ENCODE assay signal across 34 cellular contexts in genomic region chr3:163556804-163557203, GRCh38.
"Had no signal": no experiment of that assay in that cellular context is flagged by ENCODE, and none has a peak within 500 bp of the region (broad histone marks: within the 10 kb centered on the region; RNA-seq: fewer than 3 reads in every experiment).

No MANE protein-coding gene starts in this region.

- H3K4me1 Mint-ChIP-seq: activated B cell treated with CpG ODN at 0.5 μM for 24 hours; activated CD4-positive, alpha-beta T cell treated with anti-CD3 and anti-CD28 coated beads, Interleukin-2, amount 10 ng/mL, durations not matched to agents 24 days and 14 days; activated naive CD8-positive, alpha-beta T cell treated with anti-CD3 and anti-CD28 coated beads for 36 hours; activated T-helper 17 cell treated with anti-CD3 and anti-CD28 coated beads, Interleukin-2, amount 50 U/mL, for 72 hours had no signal

- H3K4me3 Mint-ChIP-seq: activated B cell treated with CpG ODN at 0.5 μM for 24 hours; activated CD4-positive, alpha-beta memory T cell treated with anti-CD3 and anti-CD28 coated beads for 36 hours; activated CD4-positive, alpha-beta T cell treated with anti-CD3 and anti-CD28 coated beads, Interleukin-2, amount 10 ng/mL, durations not matched to agents 24 days and 14 days; activated CD8-positive, alpha-beta T cell treated with anti-CD3 and anti-CD28 coated beads for 36 hours; activated naive CD4-positive, alpha-beta T cell treated with anti-CD3 and anti-CD28 coated beads for 36 hours; activated naive CD8-positive, alpha-beta T cell treated with anti-CD3 and anti-CD28 coated beads for 36 hours; activated T-cell treated with anti-CD3 and anti-CD28 coated beads, Interleukin-2, amount 50 U/mL, for 4 hours; activated T-cell treated with anti-CD3 and anti-CD28 coated beads, Interleukin-2, amount 50 U/mL, for 72 hours; activated T-helper 1 cell treated with anti-CD3 and anti-CD28 coated beads, Interleukin-12 subunit alpha, Interleukin-12 subunit beta, Interleukin-2, Interleukin-4 antibody, amounts not matched to agents 30 ng/mL and 10 ng/mL and 1 ng/mL, durations not matched to agents 14 hours and 24 hours and 36 hours; activated T-helper 17 cell treated with anti-CD3 and anti-CD28 coated beads, Interleukin-2, amount 50 U/mL, for 72 hours; T-helper 1 cell treated with Interleukin-12 subunit alpha and Interleukin-12 subunit beta and Interleukin-4 antibody, amounts not matched to agents 30 μg/mL and 1 μg/mL, for 36 hours; T-helper 2 cell treated with Interferon-gamma antibody and Interleukin-4, amounts not matched to agents 5 μg/mL and 100 μg/mL, for 36 hours had no signal

- ATAC-seq: activated CD8-positive, alpha-beta T cell treated with anti-CD3 and anti-CD28 coated beads for 36 hours; activated naive CD4-positive, alpha-beta T cell treated with anti-CD3 and anti-CD28 coated beads, Interleukin-2, amount 50 U/mL, for 72 hours; activated T-cell treated with anti-CD3 and anti-CD28 coated beads, Interleukin-2, amount 50 U/mL, for 4 hours; activated T-cell treated with anti-CD3 and anti-CD28 coated beads, Interleukin-2, amount 50 U/mL, for 72 hours; activated T-helper 17 cell treated with anti-CD3 and anti-CD28 coated beads, Interleukin-2, amount 50 U/mL, for 72 hours; body of pancreas had no signal

- H3K36me3 Mint-ChIP-seq: activated CD4-positive, alpha-beta memory T cell treated with anti-CD3 and anti-CD28 coated beads for 36 hours; activated naive CD4-positive, alpha-beta T cell treated with anti-CD3 and anti-CD28 coated beads, Interleukin-2, amount 50 U/mL, for 72 hours; activated naive CD8-positive, alpha-beta T cell treated with anti-CD3 and anti-CD28 coated beads for 36 hours had no signal

- H3K27me3 Mint-ChIP-seq: activated B cell treated with CpG ODN at 0.5 μM for 24 hours; activated CD4-positive, alpha-beta memory T cell treated with anti-CD3 and anti-CD28 coated beads for 36 hours; activated CD4-positive, alpha-beta T cell treated with anti-CD3 and anti-CD28 coated beads, Interleukin-2, amount 10 ng/mL, durations not matched to agents 24 days and 14 days; activated CD8-positive, alpha-beta T cell treated with anti-CD3 and anti-CD28 coated beads for 36 hours; activated naive CD8-positive, alpha-beta T cell treated with anti-CD3 and anti-CD28 coated beads for 36 hours; activated T-helper 17 cell treated with anti-CD3 and anti-CD28 coated beads, Interleukin-2, amount 50 U/mL, for 72 hours had no signal

- H3K27ac Mint-ChIP-seq: activated B cell treated with CpG ODN at 0.5 μM for 24 hours; activated CD4-positive, alpha-beta memory T cell treated with anti-CD3 and anti-CD28 coated beads for 36 hours; activated CD4-positive, alpha-beta T cell treated with anti-CD3 and anti-CD28 coated beads, Interleukin-2, amount 10 ng/mL, durations not matched to agents 24 days and 14 days; activated CD8-positive, alpha-beta T cell treated with anti-CD3 and anti-CD28 coated beads for 36 hours; activated naive CD4-positive, alpha-beta T cell treated with anti-CD3 and anti-CD28 coated beads for 36 hours; activated naive CD4-positive, alpha-beta T cell treated with anti-CD3 and anti-CD28 coated beads, Interleukin-2, amount 50 U/mL, for 72 hours; activated naive CD8-positive, alpha-beta T cell treated with anti-CD3 and anti-CD28 coated beads for 36 hours; activated T-cell treated with anti-CD3 and anti-CD28 coated beads, Interleukin-2, amount 50 U/mL, for 72 hours; activated T-helper 1 cell treated with anti-CD3 and anti-CD28 coated beads, Interleukin-12 subunit alpha, Interleukin-12 subunit beta, Interleukin-2, Interleukin-4 antibody, amounts not matched to agents 30 ng/mL and 10 ng/mL and 1 ng/mL, durations not matched to agents 14 hours and 24 hours and 36 hours; activated T-helper 17 cell treated with anti-CD3 and anti-CD28 coated beads, Interleukin-2, amount 50 U/mL, for 72 hours; T-helper 1 cell treated with Interleukin-12 subunit alpha and Interleukin-12 subunit beta and Interleukin-4 antibody, amounts not matched to agents 30 μg/mL and 1 μg/mL, for 36 hours; T-helper 2 cell treated with Interferon-gamma antibody and Interleukin-4, amounts not matched to agents 5 μg/mL and 100 μg/mL, for 36 hours had no signal

- DNase-seq: activated B cell treated with CpG ODN at 0.5 μM for 24 hours; activated CD4-positive, alpha-beta memory T cell treated with anti-CD3 and anti-CD28 coated beads for 36 hours; activated CD4-positive, alpha-beta T cell treated with anti-CD3 and anti-CD28 coated beads for 4 hours; activated CD4-positive, alpha-beta T cell treated with anti-CD3 and anti-CD28 coated beads, Interleukin-2, amount 10 ng/mL, durations not matched to agents 24 days and 14 days; activated CD4-positive, alpha-beta T cell treated with anti-CD3 and anti-CD28 coated beads, Interleukin-2, amount 50 U/mL, for 1 hour; activated CD4-positive, alpha-beta T cell treated with anti-CD3 and anti-CD28 coated beads, Interleukin-2, amount 50 U/mL, for 4 hours; activated CD4-positive, CD25-positive, alpha-beta regulatory T cell treated with anti-CD3 and anti-CD28 coated beads, Interleukin-2, amount 50 U/mL, for 72 hours; activated CD8-positive, alpha-beta memory T cell treated with anti-CD3 and anti-CD28 coated beads, Interleukin-2, amount 50 U/mL, for 4 hours; activated CD8-positive, alpha-beta T cell treated with anti-CD3 and anti-CD28 coated beads for 36 hours; activated effector memory CD4-positive, alpha-beta T cell treated with anti-CD3 and anti-CD28 coated beads, Interleukin-2, amount 50 U/mL, for 16 hours; activated gamma-delta T cell treated with Interleukin-2 at 50 U/mL for 16 hours; activated naive CD4-positive, alpha-beta T cell; activated naive CD4-positive, alpha-beta T cell treated with anti-CD3 and anti-CD28 coated beads for 36 hours; activated naive CD4-positive, alpha-beta T cell treated with anti-CD3 and anti-CD28 coated beads, Interleukin-2, amount 50 U/mL, for 16 hours; activated naive CD8-positive, alpha-beta T cell treated with anti-CD3 and anti-CD28 coated beads for 36 hours; activated T-cell treated with anti-CD3 and anti-CD28 coated beads for 4 hours; activated T-cell treated with anti-CD3 and anti-CD28 coated beads, Interleukin-2, amount 50 U/mL, for 1 hour; activated T-cell treated with anti-CD3 and anti-CD28 coated beads, Interleukin-2, amount 50 U/mL, for 4 hours; activated T-cell treated with anti-CD3 and anti-CD28 coated beads, Interleukin-2, amount 50 U/mL, for 72 hours; adrenal gland; amniotic stem cell; aorta; body of pancreas; brain microvascular endothelial cell; central memory CD4-positive, alpha-beta T cell; T-helper 2 cell; T-helper 9 cell had no signal

- H3K9me3 ChIP-seq: adrenal gland, body of pancreas, breast epithelium had no signal

- H3K4me1 ChIP-seq: adrenal gland, body of pancreas, breast epithelium had no signal

- H3K4me3 ChIP-seq: adrenal gland, body of pancreas, breast epithelium had no signal

- H3K27ac ChIP-seq: adrenal gland, body of pancreas, brain microvascular endothelial cell, breast epithelium, VCaP had no signal

- H3K9me3 Mint-ChIP-seq: activated CD4-positive, alpha-beta T cell treated with anti-CD3 and anti-CD28 coated beads, Interleukin-2, amount 10 ng/mL, durations not matched to agents 24 days and 14 days; activated CD8-positive, alpha-beta T cell treated with anti-CD3 and anti-CD28 coated beads for 36 hours; activated naive CD8-positive, alpha-beta T cell treated with anti-CD3 and anti-CD28 coated beads for 36 hours; activated T-cell treated with anti-CD3 and anti-CD28 coated beads, Interleukin-2, amount 50 U/mL, for 4 hours had no signal

- H3K27me3 ChIP-seq: adrenal gland, body of pancreas, brain microvascular endothelial cell, breast epithelium had no signal

- H3K36me3 ChIP-seq: adrenal gland, brain microvascular endothelial cell, breast epithelium had no signal
